In the genomic region with DNA sequence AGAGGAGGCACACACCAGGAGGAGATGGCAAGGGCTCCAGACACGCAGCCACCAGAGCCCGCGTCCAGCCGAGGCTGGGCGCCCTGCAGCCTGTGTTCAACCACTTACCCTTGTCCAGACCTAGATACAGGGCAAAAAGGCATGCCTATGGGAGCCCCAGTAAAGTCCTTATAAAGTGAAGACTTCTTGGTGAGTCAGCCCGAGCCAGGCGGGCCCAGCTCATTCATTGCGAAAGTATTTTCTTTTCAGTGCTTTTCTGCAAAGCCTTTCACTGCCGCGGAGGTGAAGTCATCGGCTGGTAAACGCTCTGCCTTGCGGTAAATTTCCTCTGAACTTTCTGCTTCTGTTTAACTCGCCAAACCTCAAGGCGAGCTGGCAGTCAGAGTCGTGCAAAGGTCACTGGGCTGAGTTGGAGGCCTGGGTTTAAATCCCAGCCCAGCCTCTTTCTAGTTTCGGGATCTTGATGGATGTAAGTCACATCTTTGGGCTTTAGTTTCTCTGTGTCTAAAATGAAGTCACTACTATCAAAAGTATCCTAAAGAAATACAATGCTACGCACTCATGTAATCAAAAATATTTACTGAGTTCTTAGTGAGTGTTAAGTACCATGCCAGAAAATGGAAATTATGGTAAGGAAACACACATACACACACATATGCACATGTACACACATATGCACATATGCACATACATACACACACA, we compare ENCODE assay signal across 8 cellular contexts. TPM values are rescaled to one million over a fixed set of nuclear protein-coding genes. Genes with fewer than 3 reads are reported as not detected.
DNase-seq lines count a peak whose midpoint lies in the region; ATAC-seq and TF ChIP-seq lines count a peak whose summit lies in the region.

No MANE protein-coding gene starts in this region.

- H3K79me2 ChIP-seq in PC-3 (ENCODE audit: low read length), result no peaks in the 10 kb centered on the region

- peaks cover 33% of the 10 kb centered on the region for H3K4me1 Mint-ChIP-seq in activated T-helper 1 cell treated with anti-CD3 and anti-CD28 coated beads, Interleukin-12 subunit alpha, Interleukin-12 subunit beta, Interleukin-2, Interleukin-4 antibody, amounts not matched to agents 30 ng/mL and 10 ng/mL and 1 ng/mL, durations not matched to agents 14 hours and 24 hours and 36 hours (ENCODE audit: low read depth)

- CTCF ChIA-PET in PC-3 (lab: Charles Lee), result interaction anchor here (0.6 to 1.5 kb wide), 8 partner anchors 15 to 104 kb away, joined by 3 to 4 read pairs (median 3); no protein-coding TSS in a partner anchor

- intact Hi-C loops in PC-3 (cut with micrococcal nuclease), result loop anchor here (1.0 to 5.0 kb wide), 5 partner anchors 23 to 89 kb away; partner anchors contain the start of gene IFFO2
- intact Hi-C loops in activated T-helper 1 cell treated with anti-CD3 and anti-CD28 coated beads, Interleukin-12 subunit alpha, Interleukin-12 subunit beta, Interleukin-2, Interleukin-4 antibody, amounts not matched to agents 30 ng/mL and 10 ng/mL and 1 ng/mL, durations not matched to agents 14 hours and 24 hours and 36 hours (cut with micrococcal nuclease), result loop anchor here (1.0 kb wide), 6 partner anchors 8 to 109 kb away; partner anchors contain the start of gene ALDH4A1
- intact Hi-C loops in psoas muscle (cut with DNase I), result no loop called here
- intact Hi-C loops in uterus (cut with DNase I; ENCODE audit: low total_unique reads), result no loop called here

- BruUV-seq in PC-3 (replicated peaks; lab: Mats Ljungman, UMichigan), result TSS peak; percentile 81

- H3K4me1 ChIP-seq in PC-3 (ENCODE audit: insufficient read depth, low read length) (peaks cover 62% of the 10 kb centered on the region), foreskin keratinocyte (peaks cover 21% of the 10 kb centered on the region), psoas muscle (no peaks in the 10 kb centered on the region), uterus (no peaks in the 10 kb centered on the region)

- TF ChIP-seq CTCF in PC-3 (conservative IDR thresholded peaks at IDR 0.05; ENCODE audit: low read depth, low read length) (no peak), foreskin keratinocyte (conservative IDR thresholded peaks at IDR 0.05) (no peak), psoas muscle (IDR thresholded peaks at IDR 0.05) (no peak), uterus (IDR thresholded peaks at IDR 0.05) (no peak), WERI-Rb-1 (IDR thresholded peaks at IDR 0.05; ENCODE audit: low read depth, low read length) (no peak)

- DNase-seq in PC-3, result peak; percentile 99
- peak; percentile 75 for DNase-seq in activated T-helper 1 cell treated with anti-CD3 and anti-CD28 coated beads, Interleukin-12 subunit alpha, Interleukin-12 subunit beta, Interleukin-2, Interleukin-4 antibody, amounts not matched to agents 30 ng/mL and 10 ng/mL and 1 ng/mL, durations not matched to agents 14 hours and 24 hours and 36 hours (ENCODE audit: low spot score)
- peak; percentile 93 to 96 for DNase-seq in foreskin keratinocyte
- DNase-seq in psoas muscle, result peak in 1 of 2 donors; percentile 74
- DNase-seq in uterus, result peak; percentile 75 to 89
- no peak for DNase-seq in WERI-Rb-1
- no peak for DNase-seq in COR-L47 (lab: John Stamatoyannopoulos, UW)

- H3K36me3 ChIP-seq in PC-3 (ENCODE audit: low read depth, low read length) (no peaks in the 10 kb centered on the region), psoas muscle (ENCODE audit: insufficient read depth in 1 of 2, low read depth in 1 of 2) (no peaks in the 10 kb centered on the region), uterus (no peaks in the 10 kb centered on the region), WERI-Rb-1 (no peaks in the 10 kb centered on the region)

- no peaks in the 10 kb centered on the region for H3K36me3 Mint-ChIP-seq in activated T-helper 1 cell treated with anti-CD3 and anti-CD28 coated beads, Interleukin-12 subunit alpha, Interleukin-12 subunit beta, Interleukin-2, Interleukin-4 antibody, amounts not matched to agents 30 ng/mL and 10 ng/mL and 1 ng/mL, durations not matched to agents 14 hours and 24 hours and 36 hours (ENCODE audit: low read depth)

- H3K27ac ChIP-seq in PC-3 (ENCODE audit: low read length), result peak overlapping the region; percentile 99
- H3K27ac ChIP-seq in foreskin keratinocyte, result peak overlapping the region; percentile 47
- no peak overlapping the region for H3K27ac ChIP-seq in psoas muscle
- H3K27ac ChIP-seq in uterus, result peak overlapping the region; percentile 82 to 85
- H3K27ac ChIP-seq in WERI-Rb-1, result no peak overlapping the region

- peak overlapping the region; percentile 77 for H3K4me2 ChIP-seq in PC-3 (ENCODE audit: low read length)

- H3K4me3 ChIP-seq in PC-3 (ENCODE audit: low read length) (peak overlapping the region; percentile 47; the same call in 1 of the 2 replicates), psoas muscle (no peak overlapping the region), uterus (no peak overlapping the region), WERI-Rb-1 (ENCODE audit: low read depth, low read length) (no peak overlapping the region)

- peak overlapping the region; percentile 87 for H3K9ac ChIP-seq in PC-3 (ENCODE audit: low read length)

- peaks cover 15% of the 10 kb centered on the region for H3K27me3 Mint-ChIP-seq in activated T-helper 1 cell treated with anti-CD3 and anti-CD28 coated beads, Interleukin-12 subunit alpha, Interleukin-12 subunit beta, Interleukin-2, Interleukin-4 antibody, amounts not matched to agents 30 ng/mL and 10 ng/mL and 1 ng/mL, durations not matched to agents 14 hours and 24 hours and 36 hours (ENCODE audit: insufficient read depth)

- WGBS in psoas muscle, 3 donors, result 48 to 62% (median 50%) methylated on average over 18 of the region's 18 CpGs

- 0 out of 2 replicates have a peak overlapping the region, but pooled peaks have one; percentile 16 for H2AFZ ChIP-seq in PC-3 (ENCODE audit: low read length)

- H3K27ac Mint-ChIP-seq in activated T-helper 1 cell treated with anti-CD3 and anti-CD28 coated beads, Interleukin-12 subunit alpha, Interleukin-12 subunit beta, Interleukin-2, Interleukin-4 antibody, amounts not matched to agents 30 ng/mL and 10 ng/mL and 1 ng/mL, durations not matched to agents 14 hours and 24 hours and 36 hours, result peak overlapping the region; percentile 64

- TF ChIP-seq POLR2A in uterus (IDR thresholded peaks at IDR 0.05), result peak in 1 of 2 donors; percentile 20

- peaks cover 20% of the 10 kb centered on the region for H3F3A ChIP-seq in PC-3 (ENCODE audit: low read length, unreplicated experiment)

- no peaks in the 10 kb centered on the region for H3K9me2 ChIP-seq in PC-3 (replicated peaks; ENCODE audit: low read length)

- POLR2A ChIA-PET in PC-3 (lab: Charles Lee; ENCODE audit: unreplicated experiment), result interaction anchor here (0.5 to 0.6 kb wide), 3 partner anchors 15 to 54 kb away, joined by 3 to 12 read pairs (median 4); no protein-coding TSS in a partner anchor

- ATAC-seq in GM21381 (IDR thresholded peaks at IDR 0.05; ENCODE audit: unreplicated experiment), result peak; percentile 58
- peak; percentile 82 for ATAC-seq in PC-3
- peak; percentile 92 for ATAC-seq in foreskin keratinocyte
- peak; percentile 23 to 71 (median 50) for ATAC-seq in psoas muscle

- no peaks in the 10 kb centered on the region for H4K20me1 ChIP-seq in PC-3 (ENCODE audit: low read length)

- no peaks in the 10 kb centered on the region for H3K9me3 Mint-ChIP-seq in activated T-helper 1 cell treated with anti-CD3 and anti-CD28 coated beads, Interleukin-12 subunit alpha, Interleukin-12 subunit beta, Interleukin-2, Interleukin-4 antibody, amounts not matched to agents 30 ng/mL and 10 ng/mL and 1 ng/mL, durations not matched to agents 14 hours and 24 hours and 36 hours

- H3K27me3 ChIP-seq in PC-3 (ENCODE audit: low read length) (no peaks in the 10 kb centered on the region), foreskin keratinocyte (no peaks in the 10 kb centered on the region), psoas muscle (ENCODE audit: insufficient read depth in 3 of 3, low read length in 2 of 3) (no peaks in the 10 kb centered on the region), uterus (no peaks in the 10 kb centered on the region), WERI-Rb-1 (ENCODE audit: insufficient read depth, low read depth, severe bottlenecking) (no peaks in the 10 kb centered on the region)

- H3K9me3 ChIP-seq in PC-3 (ENCODE audit: low read length) (no peaks in the 10 kb centered on the region), psoas muscle (no peaks in the 10 kb centered on the region), uterus (no peaks in the 10 kb centered on the region), WERI-Rb-1 (ENCODE audit: severe bottlenecking) (no peaks in the 10 kb centered on the region)

- peak overlapping the region; percentile 59 for H3K4me3 Mint-ChIP-seq in activated T-helper 1 cell treated with anti-CD3 and anti-CD28 coated beads, Interleukin-12 subunit alpha, Interleukin-12 subunit beta, Interleukin-2, Interleukin-4 antibody, amounts not matched to agents 30 ng/mL and 10 ng/mL and 1 ng/mL, durations not matched to agents 14 hours and 24 hours and 36 hours

RNA-seq across cellular contexts. Expression of gene IFFO2, which starts 54.7 kb away (rescaled TPM):
- total RNA-seq in PC-3 (2014; rRNA removed) (30.7 and 55.2 TPM in 2 replicates), foreskin keratinocyte (47.5 and 57.3 TPM in 2 replicates), psoas muscle (10 to 100 TPM in 1 of 4 donors, 1 to 10 TPM in 3; 3.7 to 14.0 (median 6.8) TPM), uterus (10 to 100 TPM in 1 of 4 donors, 1 to 10 TPM in 3; 4.1 to 19.4 (median 7.3) TPM)
- 31.8 and 32.6 TPM in 2 replicates for total RNA-seq in activated T-helper 1 cell treated with anti-CD3 and anti-CD28 coated beads, Interleukin-12 subunit alpha, Interleukin-12 subunit beta, Interleukin-2, Interleukin-4 antibody, amounts not matched to agents 30 ng/mL and 10 ng/mL and 1 ng/mL, durations not matched to agents 14 hours and 24 hours and 36 hours
- polyA plus RNA-seq in foreskin keratinocyte (18.3 and 23.6 TPM in 2 replicates), psoas muscle (1 to 10 TPM in 2 of 3 donors, under 1 TPM in 1; 0.94 to 1.9 (median 1.2) TPM)

Comparison
In these comparisons a context has a peak if more than half of its experiments do, and no peak if none do; other contexts are left out.
1. DNase-seq: peak in PC-3 (single experiment), activated T-helper 1 cell treated with anti-CD3 and anti-CD28 coated beads, Interleukin-12 subunit alpha, Interleukin-12 subunit beta, Interleukin-2, Interleukin-4 antibody, amounts not matched to agents 30 ng/mL and 10 ng/mL and 1 ng/mL, durations not matched to agents 14 hours and 24 hours and 36 hours (single experiment), foreskin keratinocyte (2 of 2) and uterus (2 of 2); none in WERI-Rb-1 (single experiment) and COR-L47 (single experiment).
2. H3K27ac ChIP-seq: peak in PC-3 (single experiment), foreskin keratinocyte (single experiment) and uterus (2 of 2); none in psoas muscle (single experiment) and WERI-Rb-1 (single experiment).
3. intact Hi-C loops: an anchor here in PC-3 (1.0 to 5.0 kb wide) and activated T-helper 1 cell treated with anti-CD3 and anti-CD28 coated beads, Interleukin-12 subunit alpha, Interleukin-12 subunit beta, Interleukin-2, Interleukin-4 antibody, amounts not matched to agents 30 ng/mL and 10 ng/mL and 1 ng/mL, durations not matched to agents 14 hours and 24 hours and 36 hours (1.0 kb wide); none called in psoas muscle and uterus.
4. Peak in every context shown above with its lines, with median percentiles within 50 percentile points of each other: ATAC-seq.